ENCODE assay signal across 8 cellular contexts in genomic region chr7:6375346-6376101, GRCh38. TPM values are rescaled to one million over a fixed set of nuclear protein-coding genes. Genes with fewer than 3 reads are reported as not detected.
A peak's percentile ranks its signal among the peaks of the same experiment; 100 is the strongest.
DNase-seq lines count a peak whose midpoint lies in the region; ATAC-seq and TF ChIP-seq lines count a peak whose summit lies in the region.

No MANE protein-coding gene starts in this region.

- peak; percentile 13 for DNase-seq in NOMO-1 treated with DMSO at 0.1 percent for 48 hours (lab: John Stamatoyannopoulos, UW; ENCODE audit: unreplicated experiment)
- no peak for DNase-seq in NOMO-1 treated with dmso at 0.1 percent for 144 hours (lab: John Stamatoyannopoulos, UW; ENCODE audit: unreplicated experiment)
- no peak for DNase-seq in SK-N-SH
- peak in 2 of 3 donors; percentile 52 for DNase-seq in mucosa of descending colon
- DNase-seq in aorta: no peak
- no peak for DNase-seq in GM10266 (ENCODE audit: extremely low spot score)
- no peak for DNase-seq in HuH-7 (ENCODE audit: low spot score)

- H3K27me3 ChIP-seq in SK-N-SH (ENCODE audit: insufficient read depth) (no peaks in the 10 kb centered on the region), aorta (ENCODE audit: control insufficient read depth in 1 of 2, insufficient read depth in 2 of 2, low read length in 1 of 2) (no peaks in the 10 kb centered on the region)

- H2AFZ ChIP-seq in SK-N-SH (ENCODE audit: low read depth): no peak overlapping the region

- CTCF ChIA-PET in SK-N-SH (lab: Yijun Ruan, JAX): interaction anchor here (0.6 kb wide), 1 partner anchor 43 kb away, joined by 3 read pairs; no protein-coding TSS in a partner anchor

- H3K9me3 ChIP-seq in SK-N-SH (no peaks in the 10 kb centered on the region), mucosa of descending colon (no peaks in the 10 kb centered on the region), aorta (ENCODE audit: control insufficient read depth, low read length) (no peaks in the 10 kb centered on the region)

- H3K27ac ChIP-seq in SK-N-SH (ENCODE audit: low read depth in 2 of 2, low read length in 1 of 2) (peak overlapping the region; percentile 2 to 81; a peak in 2 of 4 replicates), cingulate gyrus (ENCODE audit: low read depth, low read length) (peak overlapping the region; percentile 41), aorta (ENCODE audit: low read depth in 1 of 2, low read length in 2 of 2) (peak overlapping the region in 1 of 2 donors; percentile 88)

- TF ChIP-seq EP300 in SK-N-SH (IDR thresholded peaks at IDR 0.05; ENCODE audit: borderline replicate concordance in 1 of 2, low read depth in 1 of 2, low read length in 1 of 2): no peak

- TF ChIP-seq RAD21 in SK-N-SH (IDR thresholded peaks at IDR 0.05; ENCODE audit: low read length): no peak

- WGBS in SK-N-SH (ENCODE audit: low lambda C conversion rate): 5% methylated on average over 23 of the region's 23 CpGs
- WGBS in aorta, 2 donors: 1 to 2% methylated on average over 23 of the region's 23 CpGs

- H3K4me1 ChIP-seq in SK-N-SH (ENCODE audit: control insufficient read depth in 1 of 2, insufficient read depth in 2 of 2, low read depth in 1 of 2, low read length in 1 of 2) (peaks cover 2 to 11% of the 10 kb centered on the region in 2 experiments; a peak in 1 of 4 replicates), mucosa of descending colon (ENCODE audit: low read depth) (peaks cover 34% of the 10 kb centered on the region), aorta (ENCODE audit: control insufficient read depth in 1 of 2, insufficient read depth in 2 of 2, low read length in 2 of 2) (peaks cover 0 to 2% of the 10 kb centered on the region in 2 donors)

- peaks cover 11% of the 10 kb centered on the region for H3F3A ChIP-seq in SK-N-SH (replicated peaks; ENCODE audit: insufficient read depth)

- H3K4me2 ChIP-seq in SK-N-SH: peak overlapping the region; percentile 75

- intact Hi-C loops in mucosa of descending colon (cut with DNase I, micrococcal nuclease) (no loop called here), aorta (cut with DNase I) (no loop called here)

- TF ChIP-seq CTCF in SK-N-SH (IDR thresholded peaks at IDR 0.05) (no peak), mucosa of descending colon (IDR thresholded peaks at IDR 0.05) (no peak), GM10266 (IDR thresholded peaks at IDR 0.05; ENCODE audit: control insufficient read depth, insufficient read depth, low read depth, missing control alignments) (no peak)

- peaks cover 57% of the 10 kb centered on the region for H4K20me1 ChIP-seq in SK-N-SH (ENCODE audit: insufficient read depth)

- peaks cover 0 to 18% of the 10 kb centered on the region in 2 experiments for H3K36me3 ChIP-seq in SK-N-SH (replicated peaks in 1 of 2; ENCODE audit: control insufficient read depth in 1 of 2, insufficient read depth in 2 of 2, low read length in 1 of 2)
- H3K36me3 ChIP-seq in mucosa of descending colon (ENCODE audit: low read depth): no peaks in the 10 kb centered on the region
- H3K36me3 ChIP-seq in aorta (ENCODE audit: control insufficient read depth in 1 of 2, insufficient read depth in 2 of 2, low read length in 1 of 2): no peaks in the 10 kb centered on the region

- POLR2A ChIA-PET in SK-N-SH (lab: Yijun Ruan, JAX): no interaction called here

- peaks cover 65% of the 10 kb centered on the region for H3K79me2 ChIP-seq in SK-N-SH (ENCODE audit: insufficient read depth)

- H3K4me3 ChIP-seq in SK-N-SH (ENCODE audit: low read depth in 2 of 2, low read length in 1 of 2): peak overlapping the region; percentile 58 to 95
- peak overlapping the region; percentile 54 for H3K4me3 ChIP-seq in mucosa of descending colon
- peak overlapping the region; percentile 85 to 99 for H3K4me3 ChIP-seq in aorta (ENCODE audit: low read length in 2 of 2)

- ATAC-seq in mucosa of descending colon: no peak
- ATAC-seq in aorta (ENCODE audit: low FRiP score): no peak

- H3K9me2 ChIP-seq in SK-N-SH: no peaks in the 10 kb centered on the region

- H3K9ac ChIP-seq in SK-N-SH: peak overlapping the region; percentile 94

TF ChIP-seq in SK-N-SH, 30 proteins besides CTCF, POLR2A, EP300 and RAD21:
- peak; percentile 6; the same call in 1 of the 2 replicates for TF ChIP-seq YY1 (IDR thresholded peaks at IDR 0.05; ENCODE audit: low read depth)
- TF ChIP-seq MEF2A (IDR thresholded peaks at IDR 0.05; ENCODE audit: borderline replicate concordance, low read depth): no peak
- TF ChIP-seq RXRA (IDR thresholded peaks at IDR 0.05; ENCODE audit: borderline replicate concordance, low read depth): no peak
- peak; percentile 9; the same call in 1 of the 2 replicates for TF ChIP-seq TAF1 (IDR thresholded peaks at IDR 0.05; ENCODE audit: borderline replicate concordance, low read depth, low read length)

RNA-seq across cellular contexts. Expression of gene RAC1, which starts 1.2 kb away (rescaled TPM):
- polyA plus RNA-seq in SK-N-SH (2012; rRNA removed) (454 and 460 TPM in 2 replicates), aorta (100 to 1,000 TPM; 234 to 235 TPM)
- polyA plus RNA-seq in SK-N-SH (2012; cell fraction: cytosol; rRNA removed): 552 and 601 TPM in 2 replicates
- polyA plus RNA-seq in SK-N-SH (2012; cell fraction: nucleus; rRNA removed): 212 and 275 TPM in 2 replicates
- total RNA-seq in mucosa of descending colon (100 to 1,000 TPM; 294 to 402 (median 391) TPM), aorta (100 to 1,000 TPM; 216 to 217 TPM)

RNA-seq across cellular contexts. Expression of gene FAM220A, which starts 26.8 kb away (rescaled TPM):
- polyA plus RNA-seq in SK-N-SH (2012; rRNA removed): 16.1 and 18.5 TPM in 2 replicates
- 20.3 and 20.6 TPM in 2 replicates for polyA plus RNA-seq in SK-N-SH (2012; cell fraction: cytosol; rRNA removed)
- 9.0 and 9.6 TPM in 2 replicates for polyA plus RNA-seq in SK-N-SH (2012; cell fraction: nucleus; rRNA removed)
- total RNA-seq in mucosa of descending colon: 10 to 100 TPM in 2 of 3 donors, 1 to 10 TPM in 1; 6.8 to 15.5 (median 11.6) TPM
- 10 to 100 TPM; 12.0 to 12.1 TPM for total RNA-seq in aorta
- polyA plus RNA-seq in aorta: 10 to 100 TPM; 10.8 to 14.0 TPM

Comparison
In these comparisons a context has a peak if more than half of its experiments do, and no peak if none do; other contexts are left out.
1. DNase-seq: peak in NOMO-1 treated with DMSO at 0.1 percent for 48 hours (single experiment) and mucosa of descending colon (2 of 3); none in NOMO-1 treated with dmso at 0.1 percent for 144 hours (single experiment), SK-N-SH (single experiment), aorta (0 of 2), GM10266 (single experiment) and HuH-7 (single experiment).
2. Peak in every context shown above with its lines, with median percentiles within 50 percentile points of each other: H3K4me3 ChIP-seq.